Comparison of ENCODE assay signal across 11 cellular contexts in genomic region chr21:16536661-16537359, GRCh38.
DNase-seq lines count a peak whose midpoint lies in the region; ATAC-seq, FAIRE-seq and TF ChIP-seq lines count a peak whose summit lies in the region.
"Had no signal": no experiment of that assay in that cellular context is flagged by ENCODE, and none has a peak within 500 bp of the region (broad histone marks: within the 10 kb centered on the region; RNA-seq: fewer than 3 reads in every experiment).

No MANE protein-coding gene starts in this region.

- in situ Hi-C loops in astrocyte of the spinal cord (cut with HindIII; ENCODE audit: low sequenced_read_pairs), result no loop called here

- H3K27ac ChIP-seq in left lung, result peak overlapping the region; percentile 71 to 77

- no peaks in the 10 kb centered on the region for H3K36me3 ChIP-seq in left lung

- DNase-seq in A172 (ENCODE audit: low spot score), result peak; percentile 55
- peak; percentile 81 for DNase-seq in LHCN-M2 (ENCODE audit: low read depth)
- peak; percentile 68 for DNase-seq in astrocyte of the spinal cord (ENCODE audit: low read depth, low spot score)
- DNase-seq in left lung, result no peak
- no peak for DNase-seq in NCI-H1694 treated with DMSO at 0.1 percent for 48 hours (lab: John Stamatoyannopoulos, UW)
- no peak for DNase-seq in cerebellum (ENCODE audit: low spot score)
- DNase-seq in urothelium cell line (ENCODE audit: low spot score), result no peak
- DNase-seq: activated naive CD4-positive, alpha-beta T cell treated with anti-CD3 and anti-CD28 coated beads, Interleukin-2, amount 10 ng/mL, durations not matched to agents 7 days and 5 days; immature natural killer cell had no signal

- H3K4me3 ChIP-seq in astrocyte of the spinal cord (ENCODE audit: low read depth, low read length) (peak overlapping the region; percentile 53), left lung (peak overlapping the region; percentile 18 to 21)

- H3K27me3 ChIP-seq in left lung, result no peaks in the 10 kb centered on the region

- peaks cover 0 to 2% of the 10 kb centered on the region in 2 donors for H3K9me3 ChIP-seq in left lung

- no peak for TF ChIP-seq CTCF in astrocyte of the spinal cord (IDR thresholded peaks at IDR 0.05; ENCODE audit: low read depth, low read length)
- no peak for TF ChIP-seq CTCF in left lung (IDR thresholded peaks at IDR 0.05)

- no peak for FAIRE-seq in urothelium cell line (lab: Jason Lieb, UNC)
- FAIRE-seq: GM19239 had no signal

- no peak for ATAC-seq in left lung
- ATAC-seq in GM21825 (IDR thresholded peaks at IDR 0.05; ENCODE audit: unreplicated experiment), result no peak

- intact Hi-C loops in left lung (cut with DNase I), result no loop called here

- H3K4me1 ChIP-seq in left lung, result no peaks in the 10 kb centered on the region

Comparison
In these comparisons a context has a peak if more than half of its experiments do, and no peak if none do; other contexts are left out.
1. DNase-seq: peak in A172 (single experiment), LHCN-M2 (single experiment) and astrocyte of the spinal cord (single experiment); none in left lung (0 of 2), NCI-H1694 treated with DMSO at 0.1 percent for 48 hours (single experiment), cerebellum (single experiment) and urothelium cell line (single experiment).